7 cellular contexts compared by ENCODE assay signal in genomic region chr11:8717876-8718753, GRCh38. TPM values are rescaled to one million over a fixed set of nuclear protein-coding genes. Genes with fewer than 3 reads are reported as not detected.
DNase-seq lines count a peak whose midpoint lies in the region; ATAC-seq and TF ChIP-seq lines count a peak whose summit lies in the region.

No MANE protein-coding gene starts in this region.

- no peaks in the 10 kb centered on the region for H3K9me3 ChIP-seq in iPS-20b (ENCODE audit: insufficient read depth, low read depth, low read length)
- H3K9me3 ChIP-seq in subcutaneous abdominal adipose tissue (ENCODE audit: control insufficient read depth in 5 of 5, low read length in 5 of 5): no peaks in the 10 kb centered on the region
- no peaks in the 10 kb centered on the region for H3K9me3 ChIP-seq in WERI-Rb-1 (ENCODE audit: severe bottlenecking)

- H3K27me3 Mint-ChIP-seq in activated B cell treated with CpG ODN at 0.5 μM for 24 hours (peaks cover 10% of the 10 kb centered on the region), natural killer cell (ENCODE audit: low read depth in 2 of 2) (no peaks in the 10 kb centered on the region)

- TF ChIP-seq CTCF in activated B cell treated with CpG ODN at 0.5 μM for 24 hours (IDR thresholded peaks at IDR 0.05) (no peak), WERI-Rb-1 (IDR thresholded peaks at IDR 0.05; ENCODE audit: low read depth, low read length) (no peak), natural killer cell (IDR thresholded peaks at IDR 0.05) (no peak)

- no peaks in the 10 kb centered on the region for H3K9me3 Mint-ChIP-seq in activated B cell treated with CpG ODN at 0.5 μM for 24 hours
- no peaks in the 10 kb centered on the region for H3K9me3 Mint-ChIP-seq in natural killer cell

- CTCF ChIA-PET in activated B cell treated with CpG ODN at 0.5 μM for 24 hours (lab: Charles Lee): no interaction called here

- intact Hi-C loops in activated B cell treated with CpG ODN at 0.5 μM for 24 hours (cut with micrococcal nuclease): no loop called here
- intact Hi-C loops in natural killer cell (cut with micrococcal nuclease): no loop called here

- ATAC-seq in HG02870 (IDR thresholded peaks at IDR 0.05; ENCODE audit: unreplicated experiment) (peak; percentile 63), activated B cell treated with CpG ODN at 0.5 μM for 24 hours (ENCODE audit: low read depth) (peak; percentile 96), HG03521 (IDR thresholded peaks at IDR 0.05; ENCODE audit: unreplicated experiment) (no peak), natural killer cell (no peak)

- POLR2A ChIA-PET in activated B cell treated with CpG ODN at 0.5 μM for 24 hours (lab: Charles Lee): interaction anchor here (0.9 kb wide), 1 partner anchor 14 kb away, joined by 3 read pairs; no protein-coding TSS in a partner anchor

- H3K4me1 Mint-ChIP-seq in activated B cell treated with CpG ODN at 0.5 μM for 24 hours (peaks cover 19% of the 10 kb centered on the region), natural killer cell (peaks cover 0 to 11% of the 10 kb centered on the region in 2 donors)

- peak; percentile 24 for DNase-seq in activated B cell treated with CpG ODN at 0.5 μM for 24 hours
- DNase-seq in WERI-Rb-1: no peak
- DNase-seq in natural killer cell: no peak

- H3K36me3 Mint-ChIP-seq in activated B cell treated with CpG ODN at 0.5 μM for 24 hours (ENCODE audit: low read depth): no peaks in the 10 kb centered on the region
- H3K36me3 Mint-ChIP-seq in natural killer cell: no peaks in the 10 kb centered on the region

- H3K27ac ChIP-seq in iPS-20b (ENCODE audit: low read length) (peak overlapping the region; percentile 72), subcutaneous abdominal adipose tissue (ENCODE audit: low read depth, low read length) (peak overlapping the region; percentile 91), WERI-Rb-1 (no peak overlapping the region)

- H3K27me3 ChIP-seq in iPS-20b (ENCODE audit: insufficient read depth, low read length) (no peaks in the 10 kb centered on the region), subcutaneous abdominal adipose tissue (ENCODE audit: control insufficient read depth in 5 of 5, insufficient read depth in 4 of 5, low read length in 5 of 5) (no peaks in the 10 kb centered on the region), WERI-Rb-1 (ENCODE audit: insufficient read depth, low read depth, severe bottlenecking) (no peaks in the 10 kb centered on the region)

- no peak overlapping the region for H3K4me3 ChIP-seq in iPS-20b (ENCODE audit: low read length)
- H3K4me3 ChIP-seq in subcutaneous abdominal adipose tissue (ENCODE audit: low read depth in 1 of 5, low read length in 5 of 5): peak overlapping the region in 2 of 5 donors; percentile 17 to 51
- no peak overlapping the region for H3K4me3 ChIP-seq in WERI-Rb-1 (ENCODE audit: low read depth, low read length)

- H3K9ac ChIP-seq in iPS-20b (ENCODE audit: low read depth, low read length) (peak overlapping the region; percentile 49; the same call in 1 of the 2 replicates), subcutaneous abdominal adipose tissue (ENCODE audit: low read length in 5 of 5) (peak overlapping the region in 1 of 5 donors; percentile 68)

- H3K4me1 ChIP-seq in iPS-20b (ENCODE audit: insufficient read depth, low read length): peaks cover 29% of the 10 kb centered on the region
- H3K4me1 ChIP-seq in subcutaneous abdominal adipose tissue (ENCODE audit: control insufficient read depth in 5 of 5, insufficient read depth in 5 of 5, low read length in 5 of 5): peaks cover 30 to 95% (median 63%) of the 10 kb centered on the region in 5 donors

- H3K36me3 ChIP-seq in iPS-20b (ENCODE audit: insufficient read depth, low read depth, low read length) (peaks cover 14% of the 10 kb centered on the region; the same call in 1 of the 2 replicates), subcutaneous abdominal adipose tissue (ENCODE audit: control insufficient read depth in 5 of 5, insufficient read depth in 5 of 5, low read length in 5 of 5) (peaks cover 0 to 7% (median 0%) of the 10 kb centered on the region in 5 donors), WERI-Rb-1 (peaks cover 39% of the 10 kb centered on the region)

- H3K27ac Mint-ChIP-seq in activated B cell treated with CpG ODN at 0.5 μM for 24 hours: peak overlapping the region; percentile 64
- H3K27ac Mint-ChIP-seq in natural killer cell: no peak overlapping the region

- H3K4me3 Mint-ChIP-seq in activated B cell treated with CpG ODN at 0.5 μM for 24 hours: peak overlapping the region; percentile 68
- no peak overlapping the region for H3K4me3 Mint-ChIP-seq in natural killer cell

RNA-seq across cellular contexts. Expression of gene RPL27A, which starts 35.5 kb away (rescaled TPM):
- total RNA-seq in activated B cell treated with CpG ODN at 0.5 μM for 24 hours (1,592 and 2,225 TPM in 2 replicates), natural killer cell (1,000 to 10,000 TPM in 1 of 3 donors, 100 to 1,000 TPM in 2; 672 to 1,208 (median 807) TPM)

RNA-seq across cellular contexts. Expression of gene TRIM66, which starts 35.6 kb away (rescaled TPM):
- total RNA-seq in activated B cell treated with CpG ODN at 0.5 μM for 24 hours: 12.4 and 13.3 TPM in 2 replicates
- total RNA-seq in natural killer cell: 10 to 100 TPM; 13.7 to 24.4 (median 14.3) TPM

Comparison
In these comparisons a context has a peak if more than half of its experiments do, and no peak if none do; other contexts are left out.
1. ATAC-seq: peak in HG02870 (single experiment) and activated B cell treated with CpG ODN at 0.5 μM for 24 hours (single experiment); none in HG03521 (single experiment) and natural killer cell (0 of 3).